25 cellular contexts compared by ENCODE assay signal in genomic region chr10:1499344-1499957, GRCh38.
DNase-seq lines count a peak whose midpoint lies in the region; ATAC-seq lines count a peak whose summit lies in the region.
"Had no signal": no experiment of that assay in that cellular context is flagged by ENCODE, and none has a peak within 500 bp of the region (broad histone marks: within the 10 kb centered on the region; RNA-seq: fewer than 3 reads in every experiment).

No MANE protein-coding gene starts in this region.

- no peaks in the 10 kb centered on the region for H3K36me3 Mint-ChIP-seq in activated naive CD4-positive, alpha-beta T cell treated with anti-CD3 and anti-CD28 coated beads, Interleukin-2, amount 50 U/mL, for 72 hours
- no peaks in the 10 kb centered on the region for H3K36me3 Mint-ChIP-seq in activated T-helper 17 cell treated with anti-CD3 and anti-CD28 coated beads, Interleukin-2, amount 50 U/mL, for 72 hours (ENCODE audit: low read depth)
- H3K36me3 Mint-ChIP-seq: activated CD8-positive, alpha-beta memory T cell treated with anti-CD3 and anti-CD28 coated beads, Interleukin-2, amount 10 ng/mL, durations not matched to agents 7 days and 5 days; CD8-positive, alpha-beta T cell; immature natural killer cell had no signal

- no peaks in the 10 kb centered on the region for H3K9me3 Mint-ChIP-seq in activated naive CD4-positive, alpha-beta T cell treated with anti-CD3 and anti-CD28 coated beads, Interleukin-2, amount 50 U/mL, for 72 hours
- no peaks in the 10 kb centered on the region for H3K9me3 Mint-ChIP-seq in activated T-helper 17 cell treated with anti-CD3 and anti-CD28 coated beads, Interleukin-2, amount 50 U/mL, for 72 hours
- H3K9me3 Mint-ChIP-seq: activated T-helper 1 cell treated with anti-CD3 and anti-CD28 coated beads, Interleukin-12 subunit alpha, Interleukin-12 subunit beta, Interleukin-2, Interleukin-4 antibody, amounts not matched to agents 30 ng/mL and 10 ng/mL and 1 ng/mL, durations not matched to agents 14 hours and 24 hours and 36 hours; CD8-positive, alpha-beta T cell; immature natural killer cell; stimulated activated naive CD8-positive, alpha-beta T cell treated with anti-CD3 and anti-CD28 coated beads, Interleukin-15, Interleukin-2, amounts not matched to agents 100 ng/mL and 50 ng/mL, for 24 hours had no signal

- no peak for DNase-seq in activated naive CD4-positive, alpha-beta T cell treated with anti-CD3 and anti-CD28 coated beads, Interleukin-2, amount 50 U/mL, for 72 hours (ENCODE audit: low spot score in 2 of 2)
- DNase-seq in activated naive CD4-positive, alpha-beta T cell treated with anti-CD3 and anti-CD28 coated beads, Interleukin-2, amount 50 U/mL, for 16 hours, result no peak
- DNase-seq in stimulated activated naive CD8-positive, alpha-beta T cell treated with anti-CD3 and anti-CD28 coated beads, Interleukin-15, Interleukin-2, amounts not matched to agents 100 U/mL and 50 U/mL, for 24 hours, result no peak
- no peak for DNase-seq in amygdala (lab: John Stamatoyannopoulos, UW)
- DNase-seq: activated CD4-positive, alpha-beta T cell treated with anti-CD3 and anti-CD28 coated beads, Interleukin-2, amount 50 U/mL, for 1 hour; activated CD8-positive, alpha-beta memory T cell treated with anti-CD3 and anti-CD28 coated beads, Interleukin-2, amount 10 ng/mL, durations not matched to agents 7 days and 5 days; activated naive CD4-positive, alpha-beta T cell treated with anti-CD3 and anti-CD28 coated beads for 36 hours; BE2C; CD8-positive, alpha-beta T cell; EL; immature natural killer cell; IMR-90; left cardiac atrium; NCI-H2107; NCI-H446 treated with DMSO at 0.1 percent for 48 hours; NCI-H82; nephron progenitor cell; Peyer's patch; SJCRH30; T1000 had no signal

- H3K27ac Mint-ChIP-seq in activated naive CD4-positive, alpha-beta T cell treated with anti-CD3 and anti-CD28 coated beads, Interleukin-2, amount 50 U/mL, for 72 hours, result no peak overlapping the region
- no peak overlapping the region for H3K27ac Mint-ChIP-seq in activated T-helper 17 cell treated with anti-CD3 and anti-CD28 coated beads, Interleukin-2, amount 50 U/mL, for 72 hours
- H3K27ac Mint-ChIP-seq: activated CD8-positive, alpha-beta memory T cell treated with anti-CD3 and anti-CD28 coated beads, Interleukin-2, amount 10 ng/mL, durations not matched to agents 7 days and 5 days; activated naive CD4-positive, alpha-beta T cell treated with anti-CD3 and anti-CD28 coated beads for 36 hours; activated T-helper 1 cell treated with anti-CD3 and anti-CD28 coated beads, Interleukin-12 subunit alpha, Interleukin-12 subunit beta, Interleukin-2, Interleukin-4 antibody, amounts not matched to agents 30 ng/mL and 10 ng/mL and 1 ng/mL, durations not matched to agents 14 hours and 24 hours and 36 hours; CD8-positive, alpha-beta T cell; immature natural killer cell; nephron progenitor cell; stimulated activated naive CD8-positive, alpha-beta T cell treated with anti-CD3 and anti-CD28 coated beads, Interleukin-15, Interleukin-2, amounts not matched to agents 100 ng/mL and 50 ng/mL, for 24 hours had no signal

- no peaks in the 10 kb centered on the region for H3K4me1 Mint-ChIP-seq in activated T-helper 17 cell treated with anti-CD3 and anti-CD28 coated beads, Interleukin-2, amount 50 U/mL, for 72 hours
- H3K4me1 Mint-ChIP-seq: activated CD8-positive, alpha-beta memory T cell treated with anti-CD3 and anti-CD28 coated beads, Interleukin-2, amount 10 ng/mL, durations not matched to agents 7 days and 5 days; immature natural killer cell; nephron progenitor cell had no signal

- H3K27me3 Mint-ChIP-seq in activated T-helper 17 cell treated with anti-CD3 and anti-CD28 coated beads, Interleukin-2, amount 50 U/mL, for 72 hours, result no peaks in the 10 kb centered on the region
- H3K27me3 Mint-ChIP-seq: activated CD8-positive, alpha-beta memory T cell treated with anti-CD3 and anti-CD28 coated beads, Interleukin-2, amount 10 ng/mL, durations not matched to agents 7 days and 5 days; stimulated activated naive CD8-positive, alpha-beta T cell treated with anti-CD3 and anti-CD28 coated beads, Interleukin-15, Interleukin-2, amounts not matched to agents 100 ng/mL and 50 ng/mL, for 24 hours had no signal

- ATAC-seq in activated naive CD4-positive, alpha-beta T cell treated with anti-CD3 and anti-CD28 coated beads, Interleukin-2, amount 50 U/mL, for 72 hours, result peak; percentile 83 to 84
- ATAC-seq in HG02970 (IDR thresholded peaks at IDR 0.05; ENCODE audit: low FRiP score, unreplicated experiment) (peak; percentile 31), HG02938 (IDR thresholded peaks at IDR 0.05; ENCODE audit: unreplicated experiment) (no peak)
- peak; percentile 73 for ATAC-seq in activated T-helper 17 cell treated with anti-CD3 and anti-CD28 coated beads, Interleukin-2, amount 50 U/mL, for 72 hours (replicated peaks)
- peak; percentile 68 for ATAC-seq in stimulated activated naive CD8-positive, alpha-beta T cell treated with anti-CD3 and anti-CD28 coated beads, Interleukin-15, Interleukin-2, amounts not matched to agents 100 U/mL and 50 U/mL, for 24 hours
- ATAC-seq: activated CD8-positive, alpha-beta memory T cell treated with anti-CD3 and anti-CD28 coated beads, Interleukin-2, amount 10 ng/mL, durations not matched to agents 7 days and 5 days; CD8-positive, alpha-beta T cell; left cardiac atrium had no signal

- H3K4me3 Mint-ChIP-seq in activated T-helper 17 cell treated with anti-CD3 and anti-CD28 coated beads, Interleukin-2, amount 50 U/mL, for 72 hours, result no peak overlapping the region
- H3K4me3 Mint-ChIP-seq: activated CD8-positive, alpha-beta memory T cell treated with anti-CD3 and anti-CD28 coated beads, Interleukin-2, amount 10 ng/mL, durations not matched to agents 7 days and 5 days; activated naive CD4-positive, alpha-beta T cell treated with anti-CD3 and anti-CD28 coated beads for 36 hours; activated T-helper 1 cell treated with anti-CD3 and anti-CD28 coated beads, Interleukin-12 subunit alpha, Interleukin-12 subunit beta, Interleukin-2, Interleukin-4 antibody, amounts not matched to agents 30 ng/mL and 10 ng/mL and 1 ng/mL, durations not matched to agents 14 hours and 24 hours and 36 hours; CD8-positive, alpha-beta T cell; immature natural killer cell; nephron progenitor cell; stimulated activated naive CD8-positive, alpha-beta T cell treated with anti-CD3 and anti-CD28 coated beads, Interleukin-15, Interleukin-2, amounts not matched to agents 100 ng/mL and 50 ng/mL, for 24 hours had no signal
